37 cellular contexts compared by ENCODE assay signal in genomic region chr12:8847435-8847834, GRCh38. TPM values are rescaled to one million over a fixed set of nuclear protein-coding genes. Genes with fewer than 3 reads are reported as not detected.
"Had no signal": no experiment of that assay in that cellular context is flagged by ENCODE, and none has a peak within 500 bp of the region (broad histone marks: within the 10 kb centered on the region; RNA-seq: fewer than 3 reads in every experiment).

No MANE protein-coding gene starts in this region.

- H3K27ac Mint-ChIP-seq: activated CD4-positive, alpha-beta memory T cell treated with anti-CD3 and anti-CD28 coated beads for 36 hours; activated CD4-positive, alpha-beta T cell treated with anti-CD3 and anti-CD28 coated beads for 36 hours; activated CD4-positive, alpha-beta T cell treated with anti-CD3 and anti-CD28 coated beads, Interleukin-2, amount 10 ng/mL, durations not matched to agents 24 days and 14 days; activated naive CD4-positive, alpha-beta T cell treated with anti-CD3 and anti-CD28 coated beads, Interleukin-2, amount 10 ng/mL, durations not matched to agents 7 days and 5 days; activated naive CD8-positive, alpha-beta T cell treated with anti-CD3 and anti-CD28 coated beads, Interleukin-2, amount 10 ng/mL, durations not matched to agents 7 days and 5 days; activated T-cell treated with anti-CD3 and anti-CD28 coated beads, Interleukin-2, amount 50 U/mL, for 24 hours; activated T-cell treated with anti-CD3 and anti-CD28 coated beads, Interleukin-2, amount 50 U/mL, for 72 hours; brain; effector memory CD8-positive, alpha-beta T cell; T-cell; T-helper 1 cell treated with Interleukin-12 subunit alpha and Interleukin-12 subunit beta and Interleukin-4 antibody, amounts not matched to agents 30 μg/mL and 1 μg/mL, for 36 hours had no signal

- ATAC-seq: activated CD4-positive, alpha-beta T cell treated with anti-CD3 and anti-CD28 coated beads for 36 hours; activated naive CD4-positive, alpha-beta T cell treated with anti-CD3 and anti-CD28 coated beads, Interleukin-2, amount 50 U/mL, for 72 hours; activated T-cell treated with anti-CD3 and anti-CD28 coated beads, Interleukin-2, amount 50 U/mL, for 72 hours; effector memory CD8-positive, alpha-beta T cell; gastroesophageal sphincter; T-cell had no signal

- H3K36me3 ChIP-seq: ascending aorta, breast epithelium, cardiac muscle cell, esophagus muscularis mucosa, gastroesophageal sphincter, WERI-Rb-1 had no signal

- H3K27me3 Mint-ChIP-seq: activated CD4-positive, alpha-beta T cell treated with anti-CD3 and anti-CD28 coated beads, Interleukin-2, amount 10 ng/mL, durations not matched to agents 24 days and 14 days had no signal

- H3K4me3 ChIP-seq: ascending aorta, breast epithelium, cardiac muscle cell, esophagus muscularis mucosa, gastroesophageal sphincter had no signal

- H3K4me3 Mint-ChIP-seq: activated CD4-positive, alpha-beta memory T cell treated with anti-CD3 and anti-CD28 coated beads for 36 hours; activated CD4-positive, alpha-beta T cell treated with anti-CD3 and anti-CD28 coated beads for 36 hours; activated CD4-positive, alpha-beta T cell treated with anti-CD3 and anti-CD28 coated beads, Interleukin-2, amount 10 ng/mL, durations not matched to agents 24 days and 14 days; activated naive CD4-positive, alpha-beta T cell treated with anti-CD3 and anti-CD28 coated beads, Interleukin-2, amount 10 ng/mL, durations not matched to agents 7 days and 5 days; activated naive CD8-positive, alpha-beta T cell treated with anti-CD3 and anti-CD28 coated beads, Interleukin-2, amount 10 ng/mL, durations not matched to agents 7 days and 5 days; activated T-cell treated with anti-CD3 and anti-CD28 coated beads, Interleukin-2, amount 50 U/mL, for 24 hours; activated T-cell treated with anti-CD3 and anti-CD28 coated beads, Interleukin-2, amount 50 U/mL, for 72 hours; brain; central memory CD8-positive, alpha-beta T cell; effector memory CD8-positive, alpha-beta T cell; T-cell; T-helper 1 cell treated with Interleukin-12 subunit alpha and Interleukin-12 subunit beta and Interleukin-4 antibody, amounts not matched to agents 30 μg/mL and 1 μg/mL, for 36 hours had no signal

- H3K4me1 Mint-ChIP-seq: activated CD4-positive, alpha-beta T cell treated with anti-CD3 and anti-CD28 coated beads for 36 hours; activated CD4-positive, alpha-beta T cell treated with anti-CD3 and anti-CD28 coated beads, Interleukin-2, amount 10 ng/mL, durations not matched to agents 24 days and 14 days; activated naive CD4-positive, alpha-beta T cell treated with anti-CD3 and anti-CD28 coated beads, Interleukin-2, amount 10 ng/mL, durations not matched to agents 7 days and 5 days; activated naive CD8-positive, alpha-beta T cell treated with anti-CD3 and anti-CD28 coated beads, Interleukin-2, amount 10 ng/mL, durations not matched to agents 7 days and 5 days; central memory CD8-positive, alpha-beta T cell; T-cell had no signal

- H3K36me3 Mint-ChIP-seq: activated CD4-positive, alpha-beta memory T cell treated with anti-CD3 and anti-CD28 coated beads for 36 hours; activated naive CD4-positive, alpha-beta T cell treated with anti-CD3 and anti-CD28 coated beads, Interleukin-2, amount 10 ng/mL, durations not matched to agents 7 days and 5 days; activated naive CD4-positive, alpha-beta T cell treated with anti-CD3 and anti-CD28 coated beads, Interleukin-2, amount 50 U/mL, for 72 hours; activated naive CD8-positive, alpha-beta T cell treated with anti-CD3 and anti-CD28 coated beads, Interleukin-2, amount 10 ng/mL, durations not matched to agents 7 days and 5 days; brain; T-cell had no signal

- H3K9me3 Mint-ChIP-seq: activated CD4-positive, alpha-beta memory T cell treated with anti-CD3 and anti-CD28 coated beads for 36 hours; activated CD4-positive, alpha-beta T cell treated with anti-CD3 and anti-CD28 coated beads, Interleukin-2, amount 10 ng/mL, durations not matched to agents 24 days and 14 days; activated naive CD4-positive, alpha-beta T cell treated with anti-CD3 and anti-CD28 coated beads, Interleukin-2, amount 10 ng/mL, durations not matched to agents 7 days and 5 days; activated naive CD4-positive, alpha-beta T cell treated with anti-CD3 and anti-CD28 coated beads, Interleukin-2, amount 50 U/mL, for 72 hours; activated naive CD8-positive, alpha-beta T cell treated with anti-CD3 and anti-CD28 coated beads, Interleukin-2, amount 10 ng/mL, durations not matched to agents 7 days and 5 days; activated T-cell treated with anti-CD3 and anti-CD28 coated beads, Interleukin-2, amount 50 U/mL, for 24 hours; activated T-cell treated with anti-CD3 and anti-CD28 coated beads, Interleukin-2, amount 50 U/mL, for 72 hours; brain; central memory CD8-positive, alpha-beta T cell; effector memory CD8-positive, alpha-beta T cell; T-cell; T-helper 1 cell treated with Interleukin-12 subunit alpha and Interleukin-12 subunit beta and Interleukin-4 antibody, amounts not matched to agents 30 μg/mL and 1 μg/mL, for 36 hours had no signal

- H3K27ac ChIP-seq: ascending aorta, breast epithelium, cardiac muscle cell, esophagus muscularis mucosa, gastroesophageal sphincter, WERI-Rb-1 had no signal

- FAIRE-seq: colon had no signal

- H3K9me3 ChIP-seq: ascending aorta, breast epithelium, esophagus muscularis mucosa, gastroesophageal sphincter had no signal

- DNase-seq: activated CD4-positive, alpha-beta memory T cell treated with anti-CD3 and anti-CD28 coated beads for 36 hours; activated CD4-positive, alpha-beta T cell treated with anti-CD3 and anti-CD28 coated beads for 36 hours; activated CD4-positive, alpha-beta T cell treated with anti-CD3 and anti-CD28 coated beads, Interleukin-2, amount 10 ng/mL, durations not matched to agents 24 days and 14 days; activated CD4-positive, CD25-positive, alpha-beta regulatory T cell; activated CD4-positive, CD25-positive, alpha-beta regulatory T cell treated with anti-CD3 and anti-CD28 coated beads, Interleukin-2, amount 50 U/mL, for 72 hours; activated CD8-positive, alpha-beta memory T cell treated with anti-CD3 and anti-CD28 coated beads, Interleukin-2, amount 50 U/mL, for 48 hours; activated gamma-delta T cell; activated naive CD4-positive, alpha-beta T cell; activated naive CD4-positive, alpha-beta T cell treated with anti-CD3 and anti-CD28 coated beads, Interleukin-2, amount 10 ng/mL, durations not matched to agents 7 days and 5 days; activated naive CD8-positive, alpha-beta T cell treated with anti-CD3 and anti-CD28 coated beads, Interleukin-2, amount 10 ng/mL, durations not matched to agents 7 days and 5 days; activated T-cell treated with anti-CD3 and anti-CD28 coated beads for 4 hours; activated T-cell treated with anti-CD3 and anti-CD28 coated beads, Interleukin-2, amount 50 U/mL, for 24 hours; activated T-cell treated with anti-CD3 and anti-CD28 coated beads, Interleukin-2, amount 50 U/mL, for 72 hours; cortex of kidney; dermis blood vessel endothelial cell; effector CD4-positive, alpha-beta T cell; effector memory CD8-positive, alpha-beta T cell; erythroblast; foreskin melanocyte; T-cell; T-helper 9 cell; WERI-Rb-1 had no signal

- H3K4me1 ChIP-seq: ascending aorta, breast epithelium had no signal

- H3K27me3 ChIP-seq: ascending aorta, breast epithelium, cardiac muscle cell, esophagus muscularis mucosa, gastroesophageal sphincter had no signal

RNA-seq across cellular contexts. Expression of gene A2ML1, which starts 25.0 kb away (rescaled TPM):
- total RNA-seq: activated CD4-positive, alpha-beta memory T cell treated with anti-CD3 and anti-CD28 coated beads for 36 hours; activated CD4-positive, alpha-beta T cell treated with anti-CD3 and anti-CD28 coated beads for 36 hours; activated CD4-positive, alpha-beta T cell treated with anti-CD3 and anti-CD28 coated beads, Interleukin-2, amount 10 ng/mL, durations not matched to agents 24 days and 14 days; activated naive CD4-positive, alpha-beta T cell treated with anti-CD3 and anti-CD28 coated beads, Interleukin-2, amount 50 U/mL, for 72 hours; activated naive CD8-positive, alpha-beta T cell treated with anti-CD3 and anti-CD28 coated beads, Interleukin-2, amount 10 ng/mL, durations not matched to agents 7 days and 5 days; activated T-cell treated with anti-CD3 and anti-CD28 coated beads, Interleukin-2, amount 50 U/mL, for 72 hours; ascending aorta; cardiac muscle cell; chondrocyte; dermis blood vessel endothelial cell; fibroblast of lung; fibroblast of villous mesenchyme; glomerular endothelial cell; T-cell; T-helper 2 cell treated with Interferon-gamma antibody and Interleukin-4, amounts not matched to agents 100 ng/mL and 5 ng/mL, for 36 hours had no signal
- polyA plus RNA-seq: cardiac muscle cell, fibroblast of lung had no signal
